In the genomic region with DNA sequence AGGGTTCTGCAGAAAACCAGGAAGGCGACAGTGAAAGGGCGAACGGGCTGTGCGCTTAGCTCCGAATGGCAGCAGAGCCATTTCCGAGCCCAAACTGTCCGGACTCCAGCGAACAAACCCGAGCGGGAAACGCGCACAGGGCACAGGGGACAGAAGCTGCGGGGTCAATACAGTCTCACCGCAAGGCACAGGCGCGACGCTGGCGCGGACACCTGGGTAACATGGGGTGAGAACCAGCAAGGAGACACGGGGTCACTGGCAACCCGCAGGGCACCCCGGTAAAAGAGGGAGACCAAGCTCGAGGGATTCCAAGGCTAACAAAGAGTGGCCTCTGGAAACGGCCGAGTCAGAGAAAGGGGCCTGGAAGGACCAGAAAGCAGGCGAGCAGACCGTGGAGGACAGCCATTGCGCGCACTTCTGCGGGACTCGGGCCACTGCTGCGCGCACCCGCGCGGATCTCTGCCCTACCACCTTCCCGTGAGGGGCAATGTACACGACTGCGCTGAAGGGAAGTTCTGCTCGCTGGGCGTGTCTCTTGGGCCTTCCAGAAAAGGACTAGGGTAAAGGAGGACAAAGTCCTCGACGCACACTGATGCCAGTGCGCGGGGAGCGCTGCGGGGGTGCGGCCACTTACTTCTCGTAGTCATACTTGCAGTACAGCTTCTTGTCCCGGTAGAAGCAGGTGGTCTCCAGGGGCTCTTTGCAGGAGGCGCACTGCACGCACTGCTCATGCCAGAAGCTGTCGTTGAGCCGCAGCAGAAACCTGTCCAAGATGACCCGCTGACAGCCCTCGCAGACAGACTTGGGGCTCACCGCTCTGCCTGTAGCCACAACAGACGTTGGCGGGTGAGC, we compare ENCODE assay signal across 17 cellular contexts. TPM values are rescaled to one million over a fixed set of nuclear protein-coding genes. Genes with fewer than 3 reads are reported as not detected.
A peak's percentile ranks its signal among the peaks of the same experiment; 100 is the strongest.
DNase-seq lines count a peak whose midpoint lies in the region; ATAC-seq, FAIRE-seq and TF ChIP-seq lines count a peak whose summit lies in the region.
"Had no signal": no experiment of that assay in that cellular context is flagged by ENCODE, and none has a peak within 500 bp of the region (broad histone marks: within the 10 kb centered on the region; RNA-seq: fewer than 3 reads in every experiment).

No MANE protein-coding gene starts in this region.

- H4K20me1 ChIP-seq in endothelial cell of umbilical vein (replicated peaks; ENCODE audit: control insufficient read depth, extremely low read depth, insufficient read depth, low read length): no peaks in the 10 kb centered on the region

- 3 to 7% (median 3%) methylated on average over 20 to 59 of the region's 59 CpGs for WGBS in adrenal gland, 4 donors

- FAIRE-seq in endothelial cell of umbilical vein (lab: Jason Lieb, UNC): no peak

- no peaks in the 10 kb centered on the region for H3K36me3 Mint-ChIP-seq in neural crest cell (ENCODE audit: low read depth)
- H3K36me3 Mint-ChIP-seq: naive B cell had no signal

- ATAC-seq in GM21447 (IDR thresholded peaks at IDR 0.05; ENCODE audit: unreplicated experiment): no peak
- ATAC-seq: HCT116 had no signal

- intact Hi-C loops in endothelial cell of umbilical vein (cut with micrococcal nuclease) (no loop called here), vagina (cut with DNase I) (no loop called here), adrenal gland (cut with DNase I) (no loop called here)

- no peak overlapping the region for H3K9ac ChIP-seq in HUES48 (ENCODE audit: low read depth, low read length)
- no peak overlapping the region for H3K9ac ChIP-seq in endothelial cell of umbilical vein (replicated peaks; ENCODE audit: extremely low read depth, insufficient read depth, low read length)

- no peak overlapping the region for H3K4me2 ChIP-seq in endothelial cell of umbilical vein (ENCODE audit: insufficient read depth, low read length)

- H3K4me1 Mint-ChIP-seq in neural crest cell: peaks cover 26% of the 10 kb centered on the region

- no TSS peak for BruUV-seq in endothelial cell of umbilical vein (replicated peaks; lab: Mats Ljungman, UMichigan)

- POLR2A ChIA-PET in endothelial cell of umbilical vein (lab: Charles Lee): no interaction called here

- H3K4me3 ChIP-seq in HUES48 (ENCODE audit: low read depth, low read length): peak overlapping the region; percentile 63
- H3K4me3 ChIP-seq in endothelial cell of umbilical vein (replicated peaks in 1 of 3; ENCODE audit: insufficient read depth in 1 of 3, low read depth in 1 of 3, low read length in 3 of 3): no peak overlapping the region
- no peak overlapping the region for H3K4me3 ChIP-seq in vagina
- no peak overlapping the region for H3K4me3 ChIP-seq in adrenal gland
- H3K4me3 ChIP-seq: MG63 had no signal

- peaks cover 93% of the 10 kb centered on the region for H3K27me3 ChIP-seq in HUES48 (ENCODE audit: control insufficient read depth, insufficient read depth, low read length)
- H3K27me3 ChIP-seq in endothelial cell of umbilical vein (ENCODE audit: control insufficient read depth in 2 of 2, insufficient read depth in 2 of 2, low read length in 2 of 2): peaks cover 83 to 98% of the 10 kb centered on the region in 2 experiments
- peaks cover 11% of the 10 kb centered on the region for H3K27me3 ChIP-seq in vagina
- H3K27me3 ChIP-seq in adrenal gland: peaks cover 96% of the 10 kb centered on the region

- CTCF ChIA-PET in endothelial cell of umbilical vein (lab: Charles Lee): interaction anchor here (6.9 kb wide), 1 partner anchor 15 kb away, joined by 51 read pairs; no protein-coding TSS in a partner anchor

- no peak overlapping the region for H2AFZ ChIP-seq in endothelial cell of umbilical vein (ENCODE audit: low read depth, low read length)

- H3K9me1 ChIP-seq in endothelial cell of umbilical vein (replicated peaks; ENCODE audit: control insufficient read depth, extremely low read depth, insufficient read depth, low read length): no peaks in the 10 kb centered on the region

- dilution Hi-C loops in endothelial cell of umbilical vein (cut with MboI; ENCODE audit: extremely low pct_ligation_motif_present, low sequenced_read_pairs): no loop called here

- peak; percentile 42 for DNase-seq in DMS 273 (lab: John Stamatoyannopoulos, UW; ENCODE audit: unreplicated experiment)
- no peak for DNase-seq in DMS 273 treated with DMSO at 0.1 percent for 48 hours (lab: John Stamatoyannopoulos, UW)
- no peak for DNase-seq in endothelial cell of umbilical vein (ENCODE audit: low read depth, low spot score)
- peak; percentile 9 for DNase-seq in neural crest cell (ENCODE audit: low read depth, low spot score)
- no peak for DNase-seq in vagina (ENCODE audit: extremely low spot score in 2 of 2)
- DNase-seq in adrenal gland: no peak
- DNase-seq: activated CD4-positive, CD25-positive, alpha-beta regulatory T cell; effector CD8-positive, alpha-beta T cell; foreskin fibroblast; MG63; naive B cell had no signal

- H3K4me3 Mint-ChIP-seq in neural crest cell: peak overlapping the region; percentile 18
- H3K4me3 Mint-ChIP-seq: activated T-helper 1 cell treated with anti-CD3 and anti-CD28 coated beads, Interleukin-12 subunit alpha, Interleukin-12 subunit beta, Interleukin-2, Interleukin-4 antibody, amounts not matched to agents 30 ng/mL and 10 ng/mL and 1 ng/mL, durations not matched to agents 14 hours and 24 hours and 36 hours; naive B cell had no signal

- H3K27ac ChIP-seq in HUES48 (ENCODE audit: low read depth, low read length) (no peak overlapping the region), endothelial cell of umbilical vein (ENCODE audit: insufficient read depth, low read depth, low read length) (no peak overlapping the region), vagina (no peak overlapping the region), adrenal gland (no peak overlapping the region)
- H3K27ac ChIP-seq: 22Rv1 had no signal

- H3K36me3 ChIP-seq in HUES48 (ENCODE audit: control insufficient read depth, insufficient read depth, low read length): no peaks in the 10 kb centered on the region
- no peaks in the 10 kb centered on the region for H3K36me3 ChIP-seq in endothelial cell of umbilical vein (ENCODE audit: control insufficient read depth in 2 of 2, extremely low read depth in 1 of 2, insufficient read depth in 2 of 2, low read length in 2 of 2)
- no peaks in the 10 kb centered on the region for H3K36me3 ChIP-seq in vagina
- H3K36me3 ChIP-seq in adrenal gland (replicated peaks in 1 of 2): no peaks in the 10 kb centered on the region
- H3K36me3 ChIP-seq: MG63 had no signal

- peaks cover 97% of the 10 kb centered on the region for H3K27me3 Mint-ChIP-seq in neural crest cell (ENCODE audit: low read depth)

- TF ChIP-seq POLR2A in endothelial cell of umbilical vein (IDR thresholded peaks at IDR 0.05; ENCODE audit: low read depth, low read length) (no peak), vagina (IDR thresholded peaks at IDR 0.05) (no peak), adrenal gland (IDR thresholded peaks at IDR 0.05) (no peak)

- no peak overlapping the region for H3K27ac Mint-ChIP-seq in neural crest cell (ENCODE audit: unreplicated experiment)
- H3K27ac Mint-ChIP-seq: naive B cell had no signal

- H3K9me3 ChIP-seq in HUES48 (ENCODE audit: control insufficient read depth, insufficient read depth, low read length): no peaks in the 10 kb centered on the region
- no peaks in the 10 kb centered on the region for H3K9me3 ChIP-seq in endothelial cell of umbilical vein (replicated peaks; ENCODE audit: control insufficient read depth, insufficient read depth, low read length)
- no peaks in the 10 kb centered on the region for H3K9me3 ChIP-seq in vagina
- no peaks in the 10 kb centered on the region for H3K9me3 ChIP-seq in adrenal gland (replicated peaks in 1 of 3)
- H3K9me3 ChIP-seq: MG63 had no signal

- no peaks in the 10 kb centered on the region for H3K79me2 ChIP-seq in endothelial cell of umbilical vein (ENCODE audit: control insufficient read depth, insufficient read depth, low read length)

- no peaks in the 10 kb centered on the region for H3K9me3 Mint-ChIP-seq in neural crest cell
- H3K9me3 Mint-ChIP-seq: activated T-helper 1 cell treated with anti-CD3 and anti-CD28 coated beads, Interleukin-12 subunit alpha, Interleukin-12 subunit beta, Interleukin-2, Interleukin-4 antibody, amounts not matched to agents 30 ng/mL and 10 ng/mL and 1 ng/mL, durations not matched to agents 14 hours and 24 hours and 36 hours; naive B cell had no signal

- peaks cover 69% of the 10 kb centered on the region for H3K4me1 ChIP-seq in HUES48 (ENCODE audit: control insufficient read depth, insufficient read depth, low read length)
- H3K4me1 ChIP-seq in endothelial cell of umbilical vein (ENCODE audit: control insufficient read depth, extremely low read depth, insufficient read depth, low read length): no peaks in the 10 kb centered on the region
- H3K4me1 ChIP-seq in vagina: peaks cover 36% of the 10 kb centered on the region
- H3K4me1 ChIP-seq in adrenal gland (replicated peaks in 1 of 2): peaks cover 0 to 4% of the 10 kb centered on the region in 2 donors

- TF ChIP-seq CTCF in endothelial cell of umbilical vein (IDR thresholded peaks at IDR 0.05; ENCODE audit: extremely low read depth in 1 of 2, insufficient read depth in 1 of 2, low read depth in 1 of 2, low read length in 2 of 2) (no peak), neural crest cell (conservative IDR thresholded peaks at IDR 0.05) (no peak), vagina (IDR thresholded peaks at IDR 0.05) (no peak), adrenal gland (IDR thresholded peaks at IDR 0.05) (no peak)

TF ChIP-seq in endothelial cell of umbilical vein, 7 proteins besides CTCF, POLR2A, EP300 and RAD21:
- TF ChIP-seq, protein P1, sequence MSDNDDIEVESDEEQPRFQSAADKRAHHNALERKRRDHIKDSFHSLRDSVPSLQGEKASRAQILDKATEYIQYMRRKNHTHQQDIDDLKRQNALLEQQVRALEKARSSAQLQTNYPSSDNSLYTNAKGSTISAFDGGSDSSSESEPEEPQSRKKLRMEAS (IDR thresholded peaks at IDR 0.05; ENCODE audit: insufficient read depth, insufficient read length): no peak
- peak; percentile 61 for TF ChIP-seq EZH2 (IDR thresholded peaks at IDR 0.05; ENCODE audit: borderline replicate concordance, low read depth, low read length, severe bottlenecking)

RNA-seq across cellular contexts. Expression of a gene that starts 3.8 kb away (rescaled TPM):
- not detected in 2 replicates for total RNA-seq in endothelial cell of umbilical vein
- not detected in 2 replicates for polyA plus RNA-seq in endothelial cell of umbilical vein
- polyA plus RNA-seq in endothelial cell of umbilical vein (2011; cell fraction: cytosol; rRNA removed): not detected in 2 replicates
- polyA plus RNA-seq in endothelial cell of umbilical vein (2011; cell fraction: nucleus; rRNA removed): not detected in 2 replicates
- polyA plus RNA-seq in endothelial cell of umbilical vein (2012): not detected in 2 replicates
- not detected in 2 replicates for polyA minus RNA-seq in endothelial cell of umbilical vein
- not detected for polyA minus RNA-seq in endothelial cell of umbilical vein (2011; cell fraction: cytosol; rRNA and poly(A)+ RNA removed)
- not detected in 2 replicates for polyA minus RNA-seq in endothelial cell of umbilical vein (2011; cell fraction: nucleus; rRNA and poly(A)+ RNA removed)
- not detected in 2 replicates for total RNA-seq in neural crest cell
- total RNA-seq in vagina: not detected
- not detected for total RNA-seq in adrenal gland
- under 1 TPM in 1 of 3 donors, not detected in 2; 0.08 TPM for polyA plus RNA-seq in adrenal gland
- total RNA-seq: activated T-helper 1 cell treated with anti-CD3 and anti-CD28 coated beads, Interleukin-12 subunit alpha, Interleukin-12 subunit beta, Interleukin-2, Interleukin-4 antibody, amounts not matched to agents 30 ng/mL and 10 ng/mL and 1 ng/mL, durations not matched to agents 14 hours and 24 hours and 36 hours; kidney epithelial cell had no signal

Comparison
In these comparisons a context has a peak if more than half of its experiments do, and no peak if none do; other contexts are left out.
1. DNase-seq: peak in DMS 273 (single experiment) and neural crest cell (single experiment); none in DMS 273 treated with DMSO at 0.1 percent for 48 hours (single experiment), endothelial cell of umbilical vein (single experiment), vagina (0 of 2) and adrenal gland (0 of 7).